In the genomic region with DNA sequence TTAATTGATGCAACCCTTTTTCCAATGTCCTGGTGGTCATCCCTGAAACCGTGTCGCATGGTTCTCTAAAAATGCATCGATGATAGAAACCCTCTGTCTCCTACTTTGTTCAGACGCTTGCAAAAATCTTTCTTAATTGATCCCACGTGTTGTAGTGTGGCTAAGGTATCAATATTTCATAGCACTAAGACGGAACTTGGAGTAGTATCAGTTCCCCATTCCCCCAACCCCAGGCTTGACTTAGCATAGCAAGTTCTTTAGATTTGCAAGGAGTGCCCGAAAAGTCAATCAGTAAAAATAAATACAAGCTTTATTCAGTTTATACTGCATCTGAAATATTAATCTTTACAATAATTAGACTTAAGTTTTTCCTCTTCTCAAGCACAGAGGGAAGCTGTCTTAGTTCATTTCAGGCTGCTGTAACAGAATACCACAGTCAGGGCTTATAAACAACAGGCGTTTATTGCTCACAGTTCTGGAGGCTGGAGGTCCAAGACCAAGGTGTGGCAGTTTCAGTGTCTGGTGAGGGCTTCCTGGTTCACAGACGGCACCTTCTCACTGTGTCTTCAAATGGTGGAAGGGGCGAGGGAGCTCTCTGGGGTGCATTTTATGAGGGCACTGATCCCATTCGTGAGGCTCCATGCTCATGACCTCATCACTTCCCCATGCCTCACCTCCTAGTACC, we compare ENCODE assay signal across 16 cellular contexts.
DNase-seq lines count a peak whose midpoint lies in the region; TF ChIP-seq lines count a peak whose summit lies in the region.
"Had no signal": no experiment of that assay in that cellular context is flagged by ENCODE, and none has a peak within 500 bp of the region (broad histone marks: within the 10 kb centered on the region; RNA-seq: fewer than 3 reads in every experiment).

No MANE protein-coding gene starts in this region.

- H3K36me3 Mint-ChIP-seq in T-helper 2 cell treated with Interferon-gamma antibody and Interleukin-4, amounts not matched to agents 5 μg/mL and 100 μg/mL, for 36 hours (ENCODE audit: low read depth) = no peaks in the 10 kb centered on the region
- H3K36me3 Mint-ChIP-seq: activated CD8-positive, alpha-beta memory T cell treated with anti-CD3 and anti-CD28 coated beads, Interleukin-2, amount 10 ng/mL, durations not matched to agents 7 days and 5 days; activated naive CD4-positive, alpha-beta T cell treated with anti-CD3 and anti-CD28 coated beads, Interleukin-2, amount 10 ng/mL, durations not matched to agents 7 days and 5 days; IgD-negative memory B cell had no signal

- H3K27me3 Mint-ChIP-seq in T-helper 2 cell treated with Interferon-gamma antibody and Interleukin-4, amounts not matched to agents 5 μg/mL and 100 μg/mL, for 36 hours (ENCODE audit: low read depth) = no peaks in the 10 kb centered on the region
- H3K27me3 Mint-ChIP-seq: activated CD8-positive, alpha-beta memory T cell treated with anti-CD3 and anti-CD28 coated beads, Interleukin-2, amount 10 ng/mL, durations not matched to agents 7 days and 5 days; activated naive CD4-positive, alpha-beta T cell treated with anti-CD3 and anti-CD28 coated beads, Interleukin-2, amount 10 ng/mL, durations not matched to agents 7 days and 5 days had no signal

- no peaks in the 10 kb centered on the region for H3K9me3 Mint-ChIP-seq in T-helper 2 cell treated with Interferon-gamma antibody and Interleukin-4, amounts not matched to agents 5 μg/mL and 100 μg/mL, for 36 hours
- H3K9me3 Mint-ChIP-seq: activated naive CD4-positive, alpha-beta T cell treated with anti-CD3 and anti-CD28 coated beads, Interleukin-2, amount 10 ng/mL, durations not matched to agents 7 days and 5 days; central memory CD8-positive, alpha-beta T cell; IgD-negative memory B cell had no signal

- DNase-seq in GM12865 (ENCODE audit: low read depth) (peak; percentile 8), MV-4-11 (lab: John Stamatoyannopoulos, UW) (peak; percentile 79), choroid plexus epithelial cell (ENCODE audit: low read depth) (peak; percentile 22), skeletal muscle cell (ENCODE audit: low read depth) (no peak), activated gamma-delta T cell treated with Interleukin-2 at 50 U/mL for 16 hours (no peak), SHP77 (lab: John Stamatoyannopoulos, UW) (no peak)
- DNase-seq in stimulated activated CD4-positive, alpha-beta T cell treated with anti-CD3 and anti-CD28 coated beads, Interleukin-4, amount 100 ng/mL, for 24 hours = no peak
- DNase-seq in T-helper 2 cell treated with Interferon-gamma antibody and Interleukin-4, amounts not matched to agents 5 μg/mL and 100 μg/mL, for 36 hours (ENCODE audit: low spot score) = no peak
- DNase-seq: activated CD8-positive, alpha-beta memory T cell treated with anti-CD3 and anti-CD28 coated beads, Interleukin-2, amount 10 ng/mL, durations not matched to agents 7 days and 5 days; activated naive CD4-positive, alpha-beta T cell treated with anti-CD3 and anti-CD28 coated beads, Interleukin-2, amount 10 ng/mL, durations not matched to agents 7 days and 5 days; erythroblast; NCI-H187; WERI-Rb-1 had no signal

- H3K27ac Mint-ChIP-seq in T-helper 2 cell treated with Interferon-gamma antibody and Interleukin-4, amounts not matched to agents 5 μg/mL and 100 μg/mL, for 36 hours = no peak overlapping the region
- H3K27ac Mint-ChIP-seq: activated CD8-positive, alpha-beta memory T cell treated with anti-CD3 and anti-CD28 coated beads, Interleukin-2, amount 10 ng/mL, durations not matched to agents 7 days and 5 days; activated naive CD4-positive, alpha-beta T cell treated with anti-CD3 and anti-CD28 coated beads, Interleukin-2, amount 10 ng/mL, durations not matched to agents 7 days and 5 days; IgD-negative memory B cell had no signal

- H3K4me3 Mint-ChIP-seq in T-helper 2 cell treated with Interferon-gamma antibody and Interleukin-4, amounts not matched to agents 5 μg/mL and 100 μg/mL, for 36 hours = no peak overlapping the region
- H3K4me3 Mint-ChIP-seq: activated CD8-positive, alpha-beta memory T cell treated with anti-CD3 and anti-CD28 coated beads, Interleukin-2, amount 10 ng/mL, durations not matched to agents 7 days and 5 days; activated naive CD4-positive, alpha-beta T cell treated with anti-CD3 and anti-CD28 coated beads, Interleukin-2, amount 10 ng/mL, durations not matched to agents 7 days and 5 days; central memory CD8-positive, alpha-beta T cell had no signal

- no peak for TF ChIP-seq CTCF in GM12865 (IDR thresholded peaks at IDR 0.05; ENCODE audit: insufficient read depth, low read depth, low read length, missing control alignments)
- TF ChIP-seq CTCF in choroid plexus epithelial cell (conservative IDR thresholded peaks at IDR 0.05; ENCODE audit: low read depth, low read length) = no peak

- H3K4me1 Mint-ChIP-seq in T-helper 2 cell treated with Interferon-gamma antibody and Interleukin-4, amounts not matched to agents 5 μg/mL and 100 μg/mL, for 36 hours (ENCODE audit: low read depth) = no peaks in the 10 kb centered on the region
- H3K4me1 Mint-ChIP-seq: activated CD8-positive, alpha-beta memory T cell treated with anti-CD3 and anti-CD28 coated beads, Interleukin-2, amount 10 ng/mL, durations not matched to agents 7 days and 5 days; activated naive CD4-positive, alpha-beta T cell treated with anti-CD3 and anti-CD28 coated beads, Interleukin-2, amount 10 ng/mL, durations not matched to agents 7 days and 5 days; central memory CD8-positive, alpha-beta T cell; IgD-negative memory B cell had no signal

- H3K4me3 ChIP-seq in GM12865 (ENCODE audit: low read depth, low read length) (no peak overlapping the region), choroid plexus epithelial cell (ENCODE audit: low read depth, low read length) (peak overlapping the region; percentile 45), skeletal muscle cell (ENCODE audit: low read depth, low read length) (peak overlapping the region; percentile 8)
- H3K4me3 ChIP-seq: suprapubic skin had no signal

Comparison
In these comparisons a context has a peak if more than half of its experiments do, and no peak if none do; other contexts are left out.
1. DNase-seq: peak in GM12865 (single experiment), MV-4-11 (single experiment) and choroid plexus epithelial cell (single experiment); none in skeletal muscle cell (single experiment), stimulated activated CD4-positive, alpha-beta T cell treated with anti-CD3 and anti-CD28 coated beads, Interleukin-4, amount 100 ng/mL, for 24 hours (single experiment), activated gamma-delta T cell treated with Interleukin-2 at 50 U/mL for 16 hours (single experiment), SHP77 (0 of 2) and T-helper 2 cell treated with Interferon-gamma antibody and Interleukin-4, amounts not matched to agents 5 μg/mL and 100 μg/mL, for 36 hours (single experiment).